In the genomic region with DNA sequence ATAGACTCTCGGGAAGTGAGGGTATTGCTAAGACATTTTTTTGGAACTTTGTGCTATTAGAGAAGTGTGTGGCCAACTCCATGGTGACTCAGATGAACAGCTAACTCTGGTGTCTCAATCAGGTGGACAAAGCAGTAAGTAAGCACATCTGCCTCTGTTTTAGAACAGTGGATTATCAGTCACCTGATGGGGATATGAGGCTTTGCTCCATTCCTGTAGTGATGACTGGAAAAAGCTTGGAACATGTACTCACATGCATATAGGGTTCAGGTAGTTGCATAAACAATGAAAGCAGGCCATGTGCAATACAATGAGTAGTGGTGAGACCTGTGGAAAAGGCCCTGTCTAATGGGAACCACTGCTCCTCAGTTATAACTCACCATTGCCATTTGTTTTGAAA, we compare ENCODE assay signal across 30 cellular contexts.
"Had no signal": no experiment of that assay in that cellular context is flagged by ENCODE, and none has a peak within 500 bp of the region (broad histone marks: within the 10 kb centered on the region; RNA-seq: fewer than 3 reads in every experiment).

No MANE protein-coding gene starts in this region.

- H3K9me3 ChIP-seq: ascending aorta, esophagus squamous epithelium, gastrocnemius medialis, heart left ventricle had no signal

- H3K4me3 Mint-ChIP-seq: activated B cell treated with CpG ODN at 0.5 μM for 24 hours; activated CD8-positive, alpha-beta T cell treated with anti-CD3 and anti-CD28 coated beads for 36 hours; activated naive CD4-positive, alpha-beta T cell treated with anti-CD3 and anti-CD28 coated beads, Interleukin-2, amount 10 ng/mL, durations not matched to agents 7 days and 5 days; activated naive CD8-positive, alpha-beta T cell treated with anti-CD3 and anti-CD28 coated beads, Interleukin-2, amount 10 ng/mL, durations not matched to agents 7 days and 5 days; activated T-cell treated with anti-CD3 and anti-CD28 coated beads, Interleukin-2, amount 50 U/mL, for 72 hours; brain; T-helper 17 cell; T-helper 2 cell treated with Interferon-gamma antibody and Interleukin-4, amounts not matched to agents 5 μg/mL and 100 μg/mL, for 36 hours had no signal

- H3K9me3 Mint-ChIP-seq: activated naive CD4-positive, alpha-beta T cell treated with anti-CD3 and anti-CD28 coated beads, Interleukin-2, amount 10 ng/mL, durations not matched to agents 7 days and 5 days; activated naive CD4-positive, alpha-beta T cell treated with anti-CD3 and anti-CD28 coated beads, Interleukin-2, amount 50 U/mL, for 72 hours; T-helper 2 cell treated with Interferon-gamma antibody and Interleukin-4, amounts not matched to agents 5 μg/mL and 100 μg/mL, for 36 hours had no signal

- H3K4me1 Mint-ChIP-seq: activated B cell treated with CpG ODN at 0.5 μM for 24 hours; activated naive CD4-positive, alpha-beta T cell treated with anti-CD3 and anti-CD28 coated beads, Interleukin-2, amount 10 ng/mL, durations not matched to agents 7 days and 5 days; activated naive CD8-positive, alpha-beta T cell treated with anti-CD3 and anti-CD28 coated beads, Interleukin-2, amount 10 ng/mL, durations not matched to agents 7 days and 5 days; T-helper 17 cell had no signal

- ATAC-seq: activated CD4-positive, CD25-positive, alpha-beta regulatory T cell treated with anti-CD3 and anti-CD28 coated beads, Interleukin-2, amount 50 U/mL, for 24 hours; activated CD8-positive, alpha-beta T cell treated with anti-CD3 and anti-CD28 coated beads for 36 hours; activated naive CD4-positive, alpha-beta T cell treated with anti-CD3 and anti-CD28 coated beads, Interleukin-2, amount 50 U/mL, for 72 hours; activated T-cell treated with anti-CD3 and anti-CD28 coated beads, Interleukin-2, amount 50 U/mL, for 72 hours; gastrocnemius medialis; heart left ventricle; T-helper 17 cell had no signal

- H3K27me3 ChIP-seq: ascending aorta, gastrocnemius medialis, heart left ventricle had no signal

- DNase-seq: activated B cell treated with CpG ODN at 0.5 μM for 24 hours; activated CD4-positive, alpha-beta T cell treated with anti-CD3 and anti-CD28 coated beads for 48 hours; activated CD4-positive, alpha-beta T cell treated with anti-CD3 and anti-CD28 coated beads, Interleukin-2, amount 50 U/mL, for 1 hour; activated CD4-positive, alpha-beta T cell treated with anti-CD3 and anti-CD28 coated beads, Interleukin-2, amount 50 U/mL, for 48 hours; activated CD8-positive, alpha-beta memory T cell treated with anti-CD3 and anti-CD28 coated beads for 24 hours; activated CD8-positive, alpha-beta T cell treated with anti-CD3 and anti-CD28 coated beads for 36 hours; activated gamma-delta T cell; activated naive CD4-positive, alpha-beta T cell; activated naive CD4-positive, alpha-beta T cell treated with anti-CD3 and anti-CD28 coated beads, Interleukin-2, amount 10 ng/mL, durations not matched to agents 7 days and 5 days; activated naive CD8-positive, alpha-beta T cell treated with anti-CD3 and anti-CD28 coated beads, Interleukin-2, amount 10 ng/mL, durations not matched to agents 7 days and 5 days; activated T-cell treated with anti-CD3 and anti-CD28 coated beads, Interleukin-2, amount 50 U/mL, for 72 hours; caudate nucleus; cortex of kidney; dermis blood vessel endothelial cell; effector CD8-positive, alpha-beta T cell; erythroblast; esophagus squamous epithelium; gastrocnemius medialis; glutamatergic neuron; heart left ventricle; hypothalamus; T-helper 1 cell; T-helper 17 cell; T1000; WERI-Rb-1 had no signal

- H3K27me3 Mint-ChIP-seq: activated B cell treated with CpG ODN at 0.5 μM for 24 hours; activated CD8-positive, alpha-beta T cell treated with anti-CD3 and anti-CD28 coated beads for 36 hours; activated naive CD4-positive, alpha-beta T cell treated with anti-CD3 and anti-CD28 coated beads, Interleukin-2, amount 10 ng/mL, durations not matched to agents 7 days and 5 days; activated naive CD8-positive, alpha-beta T cell treated with anti-CD3 and anti-CD28 coated beads, Interleukin-2, amount 10 ng/mL, durations not matched to agents 7 days and 5 days; brain; T-helper 17 cell had no signal

- H3K27ac Mint-ChIP-seq: activated B cell treated with CpG ODN at 0.5 μM for 24 hours; activated CD8-positive, alpha-beta T cell treated with anti-CD3 and anti-CD28 coated beads for 36 hours; activated naive CD4-positive, alpha-beta T cell treated with anti-CD3 and anti-CD28 coated beads, Interleukin-2, amount 10 ng/mL, durations not matched to agents 7 days and 5 days; activated naive CD4-positive, alpha-beta T cell treated with anti-CD3 and anti-CD28 coated beads, Interleukin-2, amount 50 U/mL, for 72 hours; activated naive CD8-positive, alpha-beta T cell treated with anti-CD3 and anti-CD28 coated beads, Interleukin-2, amount 10 ng/mL, durations not matched to agents 7 days and 5 days; activated T-cell treated with anti-CD3 and anti-CD28 coated beads, Interleukin-2, amount 50 U/mL, for 72 hours; brain; T-helper 17 cell; T-helper 2 cell treated with Interferon-gamma antibody and Interleukin-4, amounts not matched to agents 5 μg/mL and 100 μg/mL, for 36 hours had no signal

- H3K27ac ChIP-seq: ascending aorta, esophagus squamous epithelium, gastrocnemius medialis, heart left ventricle, WERI-Rb-1 had no signal

- H3K36me3 ChIP-seq: ascending aorta, esophagus squamous epithelium, gastrocnemius medialis, heart left ventricle, WERI-Rb-1 had no signal

- H3K4me1 ChIP-seq: ascending aorta, gastrocnemius medialis, heart left ventricle had no signal

- H3K36me3 Mint-ChIP-seq: activated naive CD4-positive, alpha-beta T cell treated with anti-CD3 and anti-CD28 coated beads, Interleukin-2, amount 10 ng/mL, durations not matched to agents 7 days and 5 days; activated naive CD4-positive, alpha-beta T cell treated with anti-CD3 and anti-CD28 coated beads, Interleukin-2, amount 50 U/mL, for 72 hours; activated naive CD8-positive, alpha-beta T cell treated with anti-CD3 and anti-CD28 coated beads, Interleukin-2, amount 10 ng/mL, durations not matched to agents 7 days and 5 days; brain had no signal

- H3K4me3 ChIP-seq: ascending aorta, esophagus squamous epithelium, gastrocnemius medialis, heart left ventricle had no signal
